14 cellular contexts compared by ENCODE assay signal in genomic region chr6:156021746-156022396, GRCh38.
DNase-seq lines count a peak whose midpoint lies in the region; ATAC-seq and TF ChIP-seq lines count a peak whose summit lies in the region.
"Had no signal": no experiment of that assay in that cellular context is flagged by ENCODE, and none has a peak within 500 bp of the region (broad histone marks: within the 10 kb centered on the region; RNA-seq: fewer than 3 reads in every experiment).

No MANE protein-coding gene starts in this region.

- TF ChIP-seq RAD21 in IMR-90 (IDR thresholded peaks at IDR 0.05; ENCODE audit: low read length): no peak

- H2BK20ac ChIP-seq in IMR-90 (ENCODE audit: low read depth, low read length): peak overlapping the region; percentile 69

- 0 out of 2 replicates have a peak overlapping the region, but pooled peaks have one; percentile 60 for H3K56ac ChIP-seq in IMR-90 (ENCODE audit: extremely low read depth, insufficient read depth, low read length)

- peak overlapping the region; percentile 83 for H3K4ac ChIP-seq in IMR-90 (ENCODE audit: low read depth, low read length)

- H3K14ac ChIP-seq in IMR-90 (replicated peaks; ENCODE audit: low read depth, low read length): peak overlapping the region; percentile 63; the same call in 1 of the 2 replicates

- peaks cover 4% of the 10 kb centered on the region for H3K9me1 ChIP-seq in IMR-90 (ENCODE audit: insufficient read depth, low read length)

- TF ChIP-seq POLR2A in IMR-90 (IDR thresholded peaks at IDR 0.05; ENCODE audit: low read depth, low read length) (no peak), right lobe of liver (IDR thresholded peaks at IDR 0.05) (no peak)

- peak overlapping the region; percentile 85; the same call in 2 of the 3 replicates for H2BK15ac ChIP-seq in IMR-90 (ENCODE audit: low read depth, low read length)

- peak overlapping the region; percentile 85 for H2BK5ac ChIP-seq in IMR-90 (ENCODE audit: low read depth, low read length, poor library complexity, severe bottlenecking)

- H3K9me3 ChIP-seq in IMR-90 (ENCODE audit: control insufficient read depth, insufficient read depth, low read length): peaks cover 8% of the 10 kb centered on the region
- H3K9me3 ChIP-seq in right lobe of liver: no peaks in the 10 kb centered on the region

- peak overlapping the region; percentile 61 to 90; a peak in 3 of 4 replicates for H4K8ac ChIP-seq in IMR-90 (ENCODE audit: low read depth in 2 of 2, low read length in 2 of 2)

- peak overlapping the region; percentile 97 for H3K18ac ChIP-seq in IMR-90 (ENCODE audit: low read depth, low read length)

- H3K79me1 ChIP-seq in IMR-90 (ENCODE audit: low read depth in 1 of 2, low read length in 2 of 2): no peaks in the 10 kb centered on the region

- WGBS in IMR-90 (ENCODE audit: extremely low coverage in 2 of 2, insufficient read length in 1 of 2), 2 experiments: no CpG with 5 or more reads among the region's 6 CpGs
- 80% methylated on average over 6 of the region's 6 CpGs for WGBS in right lobe of liver (ENCODE audit: insufficient coverage, low coverage, low lambda C conversion rate, missing lambda C conversion rate)

- peak overlapping the region; percentile 93 for H3K27ac ChIP-seq in IMR-90 (ENCODE audit: insufficient read depth, low read length)
- H3K27ac ChIP-seq in coronary artery: peak overlapping the region; percentile 34 to 76
- H3K27ac ChIP-seq in right lobe of liver: no peak overlapping the region
- H3K27ac ChIP-seq: upper lobe of left lung had no signal

- peaks cover 21% of the 10 kb centered on the region for H3K4me1 ChIP-seq in IMR-90 (ENCODE audit: control insufficient read depth, insufficient read depth, low read length)
- H3K4me1 ChIP-seq in right lobe of liver: no peaks in the 10 kb centered on the region
- H3K4me1 ChIP-seq: upper lobe of left lung had no signal

- H3K4me2 ChIP-seq in IMR-90 (ENCODE audit: low read depth, low read length): peak overlapping the region; percentile 25; the same call in 1 of the 2 replicates

- intact Hi-C loops in IMR-90 (cut with micrococcal nuclease): no loop called here
- intact Hi-C loops in right lobe of liver (cut with DNase I): no loop called here

- H2AFZ ChIP-seq in IMR-90 (replicated peaks; ENCODE audit: low read length, poor library complexity): peak overlapping the region; percentile 46

- no peak overlapping the region for H3K4me3 ChIP-seq in IMR-90 (ENCODE audit: insufficient read depth, low read depth, low read length)
- H3K4me3 ChIP-seq in coronary artery: no peak overlapping the region
- no peak overlapping the region for H3K4me3 ChIP-seq in kidney epithelial cell (ENCODE audit: low read depth, low read length)
- H3K4me3 ChIP-seq in right lobe of liver: no peak overlapping the region
- H3K4me3 ChIP-seq: gastroesophageal sphincter, spleen, upper lobe of left lung had no signal

- H3K9ac ChIP-seq in IMR-90 (ENCODE audit: low read depth, low read length): peak overlapping the region; percentile 88

- H3K27me3 ChIP-seq in IMR-90 (ENCODE audit: control insufficient read depth, insufficient read depth, low read length): no peaks in the 10 kb centered on the region
- no peaks in the 10 kb centered on the region for H3K27me3 ChIP-seq in kidney epithelial cell (ENCODE audit: control insufficient read depth, insufficient read depth, low read length)
- no peaks in the 10 kb centered on the region for H3K27me3 ChIP-seq in right lobe of liver
- H3K27me3 ChIP-seq: gastroesophageal sphincter, spleen, upper lobe of left lung had no signal

- H4K20me1 ChIP-seq in IMR-90 (ENCODE audit: insufficient read depth, low read length): no peaks in the 10 kb centered on the region

- TF ChIP-seq CTCF in IMR-90 (conservative IDR thresholded peaks at IDR 0.05; ENCODE audit: low read depth, low read length): no peak
- TF ChIP-seq CTCF in coronary artery (IDR thresholded peaks at IDR 0.05): no peak
- no peak for TF ChIP-seq CTCF in kidney epithelial cell (IDR thresholded peaks at IDR 0.05; ENCODE audit: insufficient read depth, low read length, poor library complexity, severe bottlenecking)
- TF ChIP-seq CTCF in right lobe of liver (IDR thresholded peaks at IDR 0.05): no peak

- BruUV-seq in IMR-90 (replicated peaks; lab: Mats Ljungman, UMichigan): no TSS peak

- peak overlapping the region; percentile 26 for H3K23ac ChIP-seq in IMR-90 (ENCODE audit: low read depth, low read length)

- peak overlapping the region; percentile 86 for H4K5ac ChIP-seq in IMR-90 (ENCODE audit: low read depth, low read length)

- H2BK120ac ChIP-seq in IMR-90 (ENCODE audit: low read depth, low read length): peak overlapping the region; percentile 84

- in situ Hi-C loops in IMR-90 (cut with MboI; ENCODE audit: low sequenced_read_pairs): no loop called here

- H3K36me3 ChIP-seq in IMR-90 (ENCODE audit: control insufficient read depth, insufficient read depth, low read length) (no peaks in the 10 kb centered on the region), kidney epithelial cell (ENCODE audit: control insufficient read depth, insufficient read depth, low read length) (no peaks in the 10 kb centered on the region), right lobe of liver (no peaks in the 10 kb centered on the region)
- H3K36me3 ChIP-seq: gastroesophageal sphincter, spleen, upper lobe of left lung had no signal

- CTCF ChIA-PET in IMR-90 (lab: Yijun Ruan, JAX): interaction anchor here (1.3 kb wide), 1 partner anchor 10 kb away, joined by 4 read pairs; no protein-coding TSS in a partner anchor

- peak; percentile 62 for ATAC-seq in IMR-90 (ENCODE audit: low read depth)
- ATAC-seq in right lobe of liver: no peak
- ATAC-seq: gastroesophageal sphincter, T-helper 17 cell had no signal

- dilution Hi-C loops in IMR-90 (cut with HindIII; ENCODE audit: low sequenced_read_pairs, unreplicated experiment): no loop called here

- peak overlapping the region; percentile 81 for H4K91ac ChIP-seq in IMR-90 (ENCODE audit: insufficient read depth, low read depth, low read length)

- no peak overlapping the region for H2AK9ac ChIP-seq in IMR-90 (replicated peaks; ENCODE audit: low read depth, low read length, poor library complexity)

- DNase-seq in A172 (ENCODE audit: low spot score): peak; percentile 79
- peak; percentile 86 for DNase-seq in IMR-90
- no peak for DNase-seq in coronary artery (ENCODE audit: low spot score)
- peak; percentile 45 for DNase-seq in kidney epithelial cell (ENCODE audit: low read depth)
- DNase-seq in stimulated activated CD4-positive, alpha-beta T cell treated with anti-CD3 and anti-CD28 coated beads, Interleukin-4, amount 100 ng/mL, for 4 hours: no peak
- DNase-seq in right lobe of liver: no peak
- DNase-seq in stimulated activated CD4-positive, alpha-beta T cell treated with anti-CD3 and anti-CD28 coated beads, Interleukin-2, amount 100 ng/mL, for 48 hours: no peak
- no peak for DNase-seq in NCI-H524 treated with DMSO at 0.1 percent for 48 hours (lab: John Stamatoyannopoulos, UW)
- DNase-seq: activated effector memory CD4-positive, alpha-beta T cell treated with Interleukin-2 at 50 U/mL for 16 hours; DMS 273 treated with DMSO at 0.1 percent for 48 hours; spleen; T-helper 17 cell; upper lobe of left lung had no signal

- peak overlapping the region; percentile 67; the same call in 1 of the 2 replicates for H2AK5ac ChIP-seq in IMR-90 (ENCODE audit: low read depth, low read length)

- POLR2A ChIA-PET in IMR-90 (lab: Charles Lee; ENCODE audit: unreplicated experiment): no interaction called here

TF ChIP-seq in IMR-90, 13 proteins besides CTCF, POLR2A, EP300 and RAD21:
- TF ChIP-seq CHD1 (IDR thresholded peaks at IDR 0.05; ENCODE audit: low read depth, low read length): no peak
- no peak for TF ChIP-seq SMC3 (IDR thresholded peaks at IDR 0.05; ENCODE audit: low read depth, low read length)
- no peak for TF ChIP-seq MAZ (IDR thresholded peaks at IDR 0.05; ENCODE audit: borderline replicate concordance, low read depth, low read length)
- TF ChIP-seq CEBPB (IDR thresholded peaks at IDR 0.05; ENCODE audit: low read depth, low read length): no peak
- no peak for TF ChIP-seq BHLHE40 (IDR thresholded peaks at IDR 0.05; ENCODE audit: low read depth, low read length)

Comparison
In these comparisons a context has a peak if more than half of its experiments do, and no peak if none do; other contexts are left out.
1. DNase-seq: peak in A172 (single experiment), IMR-90 (single experiment) and kidney epithelial cell (single experiment); none in coronary artery (single experiment), stimulated activated CD4-positive, alpha-beta T cell treated with anti-CD3 and anti-CD28 coated beads, Interleukin-4, amount 100 ng/mL, for 4 hours (0 of 2), right lobe of liver (0 of 3), stimulated activated CD4-positive, alpha-beta T cell treated with anti-CD3 and anti-CD28 coated beads, Interleukin-2, amount 100 ng/mL, for 48 hours (0 of 2) and NCI-H524 treated with DMSO at 0.1 percent for 48 hours (single experiment).
2. H3K27ac ChIP-seq: peak in IMR-90 (single experiment) and coronary artery (2 of 2); none in right lobe of liver (0 of 3).